ENCODE assay signal across 8 cellular contexts in the genomic region with DNA sequence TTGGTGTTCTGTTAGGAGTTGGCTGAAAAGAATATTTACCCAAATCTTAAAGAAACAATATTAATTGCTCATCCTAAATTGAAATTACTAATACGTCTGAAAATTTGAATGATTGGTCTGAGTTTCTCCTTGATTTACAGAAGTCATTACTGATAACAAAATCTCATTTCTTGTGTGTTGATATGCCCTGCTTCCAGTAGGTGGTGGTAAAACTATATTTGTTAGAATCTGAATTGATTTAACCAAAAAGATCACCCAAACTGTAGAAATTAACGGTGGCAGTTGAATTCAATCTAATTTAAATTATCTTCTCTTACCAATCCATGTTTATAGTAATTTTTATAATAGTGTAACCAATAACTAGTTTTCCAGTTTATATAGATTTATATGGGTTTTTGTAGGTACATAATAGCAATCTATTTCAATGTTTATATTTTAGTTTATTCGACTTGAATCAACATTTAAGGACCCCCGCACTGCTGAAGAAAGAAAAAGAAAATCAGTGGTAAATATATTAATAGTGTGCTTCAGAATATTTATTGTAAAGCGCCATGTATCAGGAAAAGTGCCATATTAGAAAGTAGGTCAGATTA. TPM values are rescaled to one million over a fixed set of nuclear protein-coding genes. Genes with fewer than 3 reads are reported as not detected.
A peak's percentile ranks its signal among the peaks of the same experiment; 100 is the strongest.
DNase-seq lines count a peak whose midpoint lies in the region; ATAC-seq and TF ChIP-seq lines count a peak whose summit lies in the region.

No MANE protein-coding gene starts in this region.

- ATAC-seq in body of pancreas = no peak
- no peak for ATAC-seq in lung (ENCODE audit: insufficient read depth, low FRiP score)
- ATAC-seq in GM21576 (IDR thresholded peaks at IDR 0.05; ENCODE audit: unreplicated experiment) = no peak
- ATAC-seq in HG02840 (IDR thresholded peaks at IDR 0.05; ENCODE audit: low FRiP score, unreplicated experiment) = no peak
- no peak for ATAC-seq in HG02610 (IDR thresholded peaks at IDR 0.05; ENCODE audit: unreplicated experiment)

- H3K36me3 ChIP-seq in body of pancreas (replicated peaks in 1 of 2; ENCODE audit: insufficient read depth in 1 of 2, low read depth in 2 of 2) (peaks cover 6 to 17% of the 10 kb centered on the region in 2 donors), lung (ENCODE audit: control insufficient read depth in 2 of 2, insufficient read depth in 2 of 2, low read length in 2 of 2) (peaks cover 14 to 28% of the 10 kb centered on the region in 2 donors)

- TF ChIP-seq POLR2A in body of pancreas (IDR thresholded peaks at IDR 0.05) = no peak

- H3K4me3 ChIP-seq in body of pancreas (no peak overlapping the region), lung (no peak overlapping the region)

- DNase-seq in EH (ENCODE audit: low read depth) = peak; percentile 35
- no peak for DNase-seq in body of pancreas
- no peak for DNase-seq in lung (ENCODE audit: low spot score)
- no peak for DNase-seq in NCI-H146 (lab: John Stamatoyannopoulos, UW)

- TF ChIP-seq CTCF in LNCAP (IDR thresholded peaks at IDR 0.05) = peak; percentile 47
- TF ChIP-seq CTCF in body of pancreas (IDR thresholded peaks at IDR 0.05) = peak in 5 of 7 experiments; percentile 41 to 57 (median 48)
- TF ChIP-seq CTCF in lung (IDR thresholded peaks at IDR 0.05; ENCODE audit: control extremely low read depth, extremely low read depth) = peak; percentile 12

- H3K27ac ChIP-seq in body of pancreas (no peak overlapping the region), lung (ENCODE audit: low read depth in 1 of 2, low read length in 1 of 2) (no peak overlapping the region)

- H3K27me3 ChIP-seq in body of pancreas = no peaks in the 10 kb centered on the region
- no peaks in the 10 kb centered on the region for H3K27me3 ChIP-seq in lung (ENCODE audit: control insufficient read depth, insufficient read depth)

- H3K9me3 ChIP-seq in body of pancreas (no peaks in the 10 kb centered on the region), lung (ENCODE audit: control insufficient read depth in 2 of 2, insufficient read depth in 1 of 2, low read length in 1 of 2) (no peaks in the 10 kb centered on the region)

- intact Hi-C loops in body of pancreas (cut with DNase I) = loop anchor here (10.0 kb wide), 1 partner anchor 210 kb away; no protein-coding TSS in a partner anchor

- H3K4me1 ChIP-seq in body of pancreas (no peaks in the 10 kb centered on the region), lung (ENCODE audit: control insufficient read depth in 2 of 2, insufficient read depth in 2 of 2, low read length in 2 of 2) (no peaks in the 10 kb centered on the region)

- WGBS in body of pancreas, 2 donors = 58 to 59% methylated on average over 5 of the region's 5 CpGs
- WGBS in lung, 2 donors = 76 to 77% methylated on average over 5 of the region's 5 CpGs

RNA-seq across cellular contexts. Expression of gene PAPOLG, which starts 38.3 kb away (rescaled TPM):
- 1 to 10 TPM; 4.0 to 6.5 TPM for total RNA-seq in body of pancreas
- 10 to 100 TPM in 1 of 2 donors, 1 to 10 TPM in 1; 7.7 to 26.2 TPM for total RNA-seq in lung
- 1 to 10 TPM; 5.9 to 6.0 TPM for polyA plus RNA-seq in lung
